In genomic region chr22:38258895-38259294, GRCh38 we compare ENCODE assay signal across 14 cellular contexts. TPM values are rescaled to one million over a fixed set of nuclear protein-coding genes. Genes with fewer than 3 reads are reported as not detected.
DNase-seq lines count a peak whose midpoint lies in the region; ATAC-seq, FAIRE-seq and TF ChIP-seq lines count a peak whose summit lies in the region.
"Had no signal": no experiment of that assay in that cellular context is flagged by ENCODE, and none has a peak within 500 bp of the region (broad histone marks: within the 10 kb centered on the region; RNA-seq: fewer than 3 reads in every experiment).

No MANE protein-coding gene starts in this region.

- intact Hi-C loops in esophagus squamous epithelium (cut with DNase I): no loop called here

- H3K27me3 ChIP-seq in esophagus squamous epithelium (no peaks in the 10 kb centered on the region), stomach smooth muscle (ENCODE audit: control insufficient read depth in 1 of 2, insufficient read depth in 2 of 2, low read length in 2 of 2) (no peaks in the 10 kb centered on the region)

- H3K9me3 Mint-ChIP-seq in memory B cell: no peaks in the 10 kb centered on the region
- H3K9me3 Mint-ChIP-seq: activated naive CD8-positive, alpha-beta T cell treated with anti-CD3 and anti-CD28 coated beads for 36 hours had no signal

- FAIRE-seq in frontal cortex (lab: Jason Lieb, UNC): no peak
- FAIRE-seq: islet of Langerhans had no signal

- ATAC-seq in T-helper 17 cell (no peak), memory B cell (ENCODE audit: low read depth) (no peak)
- ATAC-seq: activated CD8-positive, alpha-beta T cell treated with anti-CD3 and anti-CD28 coated beads, Interleukin-2, amount 10 ng/mL, durations not matched to agents 7 days and 5 days; esophagus mucosa had no signal

- H3K36me3 ChIP-seq in esophagus squamous epithelium (peaks cover 0 to 12% (median 0%) of the 10 kb centered on the region in 3 donors), stomach smooth muscle (ENCODE audit: control insufficient read depth in 2 of 2, insufficient read depth in 2 of 2, low read length in 2 of 2) (no peaks in the 10 kb centered on the region)

- no peaks in the 10 kb centered on the region for H3K9me3 ChIP-seq in T-helper 17 cell (ENCODE audit: control insufficient read depth, low read length, poor library complexity, severe bottlenecking)
- no peaks in the 10 kb centered on the region for H3K9me3 ChIP-seq in esophagus squamous epithelium
- H3K9me3 ChIP-seq in stomach smooth muscle (ENCODE audit: control insufficient read depth in 2 of 2, low read length in 2 of 2): no peaks in the 10 kb centered on the region

- no peaks in the 10 kb centered on the region for H3K27me3 Mint-ChIP-seq in T-helper 17 cell
- H3K27me3 Mint-ChIP-seq in memory B cell: no peaks in the 10 kb centered on the region
- H3K27me3 Mint-ChIP-seq: activated naive CD8-positive, alpha-beta T cell treated with anti-CD3 and anti-CD28 coated beads for 36 hours had no signal

- H3K4me1 Mint-ChIP-seq in T-helper 17 cell (peaks cover 26% of the 10 kb centered on the region), memory B cell (peaks cover 24% of the 10 kb centered on the region)

- H3K4me3 Mint-ChIP-seq in T-helper 17 cell: no peak overlapping the region
- no peak overlapping the region for H3K4me3 Mint-ChIP-seq in memory B cell
- H3K4me3 Mint-ChIP-seq: activated CD8-positive, alpha-beta T cell treated with anti-CD3 and anti-CD28 coated beads, Interleukin-2, amount 10 ng/mL, durations not matched to agents 7 days and 5 days; activated naive CD8-positive, alpha-beta T cell treated with anti-CD3 and anti-CD28 coated beads for 36 hours had no signal

- H3K4me1 ChIP-seq in esophagus squamous epithelium: peaks cover 6 to 70% (median 47%) of the 10 kb centered on the region in 3 donors
- H3K4me1 ChIP-seq in stomach smooth muscle (ENCODE audit: control insufficient read depth, insufficient read depth, low read length): peaks cover 51% of the 10 kb centered on the region

- WGBS in esophagus squamous epithelium, 2 donors: 68 to 76% methylated on average over 8 of the region's 8 CpGs

- H3K36me3 Mint-ChIP-seq in T-helper 17 cell (ENCODE audit: low read depth) (peaks cover 3% of the 10 kb centered on the region), memory B cell (no peaks in the 10 kb centered on the region)

- no peak for TF ChIP-seq POLR2A in esophagus squamous epithelium (IDR thresholded peaks at IDR 0.05)

- H3K9ac ChIP-seq in stomach smooth muscle (ENCODE audit: low read length in 2 of 2): peak overlapping the region in 1 of 2 donors; percentile 36

- no peak for TF ChIP-seq CTCF in esophagus squamous epithelium (IDR thresholded peaks at IDR 0.05)

- H3K27ac Mint-ChIP-seq in T-helper 17 cell: peak overlapping the region; percentile 82
- peak overlapping the region; percentile 28 for H3K27ac Mint-ChIP-seq in memory B cell
- H3K27ac Mint-ChIP-seq: activated CD8-positive, alpha-beta T cell treated with anti-CD3 and anti-CD28 coated beads, Interleukin-2, amount 10 ng/mL, durations not matched to agents 7 days and 5 days; activated naive CD8-positive, alpha-beta T cell treated with anti-CD3 and anti-CD28 coated beads for 36 hours had no signal

- no peak overlapping the region for H3K4me3 ChIP-seq in esophagus squamous epithelium
- no peak overlapping the region for H3K4me3 ChIP-seq in stomach smooth muscle (ENCODE audit: low read length in 2 of 2)

- DNase-seq in T-helper 17 cell (no peak), esophagus squamous epithelium (lab: John Stamatoyannopoulos, UW) (no peak), memory B cell (ENCODE audit: low spot score in 2 of 2) (no peak), NCI-H226 (no peak), frontal cortex (ENCODE audit: low spot score in 2 of 2) (no peak), ecto neural progenitor cell (ENCODE audit: low spot score) (no peak), MV-4-11 (lab: John Stamatoyannopoulos, UW) (no peak)
- DNase-seq: activated CD8-positive, alpha-beta T cell treated with anti-CD3 and anti-CD28 coated beads, Interleukin-2, amount 10 ng/mL, durations not matched to agents 7 days and 5 days; activated naive CD8-positive, alpha-beta T cell treated with anti-CD3 and anti-CD28 coated beads for 36 hours; NCI-H187; T-helper 1 cell had no signal

- H3K27ac ChIP-seq in esophagus squamous epithelium (peak overlapping the region in 3 of 4 donors; percentile 74 to 82 (median 79)), stomach smooth muscle (ENCODE audit: low read length) (peak overlapping the region; percentile 49)

RNA-seq across cellular contexts. Expression of gene TMEM184B, which starts 13.9 kb away (rescaled TPM):
- total RNA-seq in T-helper 17 cell (10 to 100 TPM; 53.3 TPM), esophagus squamous epithelium (10 to 100 TPM; 22.5 to 55.1 (median 28.3) TPM), frontal cortex (6.9 TPM)

RNA-seq across cellular contexts. Expression of gene MAFF, which starts 57.1 kb away (rescaled TPM):
- total RNA-seq in T-helper 17 cell: 10 to 100 TPM; 44.4 to 80.2 TPM
- total RNA-seq in esophagus squamous epithelium: 10 to 100 TPM; 19.4 to 51.6 (median 40.5) TPM
- total RNA-seq in frontal cortex: 1.6 TPM

RNA-seq across cellular contexts. Expression of gene CSNK1E, which starts 58.3 kb away (rescaled TPM):
- 100 to 1,000 TPM; 157 to 174 TPM for total RNA-seq in T-helper 17 cell
- total RNA-seq in esophagus squamous epithelium: 10 to 100 TPM; 40.8 to 94.4 (median 55.9) TPM
- 197 TPM for total RNA-seq in frontal cortex
